In genomic region chrX:9885150-9885549, GRCh38 we compare ENCODE assay signal across 8 cellular contexts.
A peak's percentile ranks its signal among the peaks of the same experiment; 100 is the strongest.
DNase-seq lines count a peak whose midpoint lies in the region; TF ChIP-seq lines count a peak whose summit lies in the region.

No MANE protein-coding gene starts in this region.

- peak; percentile 3 for DNase-seq in DMS79 treated with DMSO at 0.1 percent for 48 hours (lab: John Stamatoyannopoulos, UW)
- DNase-seq in H4 (ENCODE audit: low spot score), result peak; percentile 37
- peak; percentile 57 for DNase-seq in NCI-H146 (lab: John Stamatoyannopoulos, UW)
- peak; percentile 56 for DNase-seq in activated CD4-positive, CD25-positive, alpha-beta regulatory T cell treated with anti-CD3 and anti-CD28 coated beads, Interleukin-2, amount 50 U/mL, for 72 hours
- no peak for DNase-seq in chondrocyte (ENCODE audit: low spot score)
- DNase-seq in lung microvascular endothelial cell (ENCODE audit: low read depth in 2 of 2), result peak; percentile 69 to 74
- peak; percentile 33 to 34 for DNase-seq in stimulated activated CD8-positive, alpha-beta memory T cell treated with anti-CD3 and anti-CD28 coated beads, Interleukin-2, amount 100 ng/mL, for 48 hours (ENCODE audit: low read depth in 2 of 2)
- DNase-seq in effector CD8-positive, alpha-beta T cell (lab: John Stamatoyannopoulos, UW), result no peak

- no peak overlapping the region for H3K27ac Mint-ChIP-seq in chondrocyte (ENCODE audit: unreplicated experiment)

- H3K36me3 Mint-ChIP-seq in chondrocyte (ENCODE audit: low read depth), result no peaks in the 10 kb centered on the region

- peak; percentile 80 for TF ChIP-seq CTCF in chondrocyte (IDR thresholded peaks at IDR 0.05)

- peaks cover 7% of the 10 kb centered on the region for H3K4me1 Mint-ChIP-seq in chondrocyte (ENCODE audit: low read depth)

- H3K4me3 Mint-ChIP-seq in chondrocyte (ENCODE audit: unreplicated experiment), result no peak overlapping the region

- no peaks in the 10 kb centered on the region for H3K27me3 Mint-ChIP-seq in chondrocyte (ENCODE audit: low read depth)

- H3K9me3 Mint-ChIP-seq in chondrocyte (ENCODE audit: low read depth), result no peaks in the 10 kb centered on the region

Comparison
In these comparisons a context has a peak if more than half of its experiments do, and no peak if none do; other contexts are left out.
1. DNase-seq: peak in DMS79 treated with DMSO at 0.1 percent for 48 hours (single experiment), H4 (single experiment), NCI-H146 (single experiment), activated CD4-positive, CD25-positive, alpha-beta regulatory T cell treated with anti-CD3 and anti-CD28 coated beads, Interleukin-2, amount 50 U/mL, for 72 hours (single experiment), lung microvascular endothelial cell (2 of 2) and stimulated activated CD8-positive, alpha-beta memory T cell treated with anti-CD3 and anti-CD28 coated beads, Interleukin-2, amount 100 ng/mL, for 48 hours (2 of 2); none in chondrocyte (single experiment) and effector CD8-positive, alpha-beta T cell (single experiment).